Comparison of ENCODE assay signal across 9 cellular contexts in genomic region chr1:192810253-192810880, GRCh38. TPM values are rescaled to one million over a fixed set of nuclear protein-coding genes. Genes with fewer than 3 reads are reported as not detected.
A peak's percentile ranks its signal among the peaks of the same experiment; 100 is the strongest.
DNase-seq lines count a peak whose midpoint lies in the region; ATAC-seq and TF ChIP-seq lines count a peak whose summit lies in the region.
"Had no signal": no experiment of that assay in that cellular context is flagged by ENCODE, and none has a peak within 500 bp of the region (broad histone marks: within the 10 kb centered on the region; RNA-seq: fewer than 3 reads in every experiment).

No MANE protein-coding gene starts in this region.

- no peak for DNase-seq in CD8-positive, alpha-beta T cell
- DNase-seq in NOMO-1 (lab: John Stamatoyannopoulos, UW; ENCODE audit: unreplicated experiment in 2 of 2) (peak; percentile 58 to 91), coronary artery (ENCODE audit: low spot score) (no peak), kidney glomerular epithelial cell (lab: John Stamatoyannopoulos, UW) (no peak)
- DNase-seq in naive thymus-derived CD8-positive, alpha-beta T cell = no peak
- DNase-seq in activated CD4-positive, CD25-positive, alpha-beta regulatory T cell (lab: John Stamatoyannopoulos, UW) = no peak

- H3K9me3 ChIP-seq in CD8-positive, alpha-beta T cell (ENCODE audit: low read length) = no peaks in the 10 kb centered on the region

- no peaks in the 10 kb centered on the region for H3K27me3 ChIP-seq in CD8-positive, alpha-beta T cell (ENCODE audit: insufficient read depth, low read length)

- H3K4me1 ChIP-seq in CD8-positive, alpha-beta T cell (ENCODE audit: insufficient read depth, low read length) = peaks cover 20% of the 10 kb centered on the region

- POLR2A ChIA-PET in CD8-positive, alpha-beta T cell (lab: Charles Lee) = interaction anchor here (0.8 to 2.7 kb wide), 3 partner anchors 248 to 312 kb away, joined by 3 to 15 read pairs (median 4); partner anchors contain the start of genes RO60 and UCHL5
- POLR2A ChIA-PET in naive thymus-derived CD8-positive, alpha-beta T cell (lab: Charles Lee) = interaction anchor here (1.2 to 4.0 kb wide), 3 partner anchors 249 to 311 kb away, joined by 4 to 14 read pairs (median 7); partner anchors contain the start of genes CDC73, GLRX2, RO60 and UCHL5

- no peaks in the 10 kb centered on the region for H3K27me3 Mint-ChIP-seq in CD8-positive, alpha-beta T cell (ENCODE audit: low read depth)
- peaks cover 0 to 3% (median 0%) of the 10 kb centered on the region in 5 donors for H3K27me3 Mint-ChIP-seq in naive thymus-derived CD8-positive, alpha-beta T cell

- no peak overlapping the region for H3K27ac ChIP-seq in CD8-positive, alpha-beta T cell (ENCODE audit: low read depth, low read length)
- peak overlapping the region; percentile 89 for H3K27ac ChIP-seq in coronary artery
- H3K27ac ChIP-seq: parathyroid adenoma had no signal

- H3K9me3 Mint-ChIP-seq in CD8-positive, alpha-beta T cell = no peaks in the 10 kb centered on the region
- no peaks in the 10 kb centered on the region for H3K9me3 Mint-ChIP-seq in naive thymus-derived CD8-positive, alpha-beta T cell

- no peak overlapping the region for H3K27ac Mint-ChIP-seq in CD8-positive, alpha-beta T cell
- peak overlapping the region in 6 of 10 donors; percentile 7 to 99 (median 50) for H3K27ac Mint-ChIP-seq in naive thymus-derived CD8-positive, alpha-beta T cell

- ATAC-seq in CD8-positive, alpha-beta T cell = no peak
- ATAC-seq in GM21528 (IDR thresholded peaks at IDR 0.05; ENCODE audit: low FRiP score, unreplicated experiment) (peak; percentile 21), HG03039 (IDR thresholded peaks at IDR 0.05; ENCODE audit: unreplicated experiment) (no peak)
- ATAC-seq in naive thymus-derived CD8-positive, alpha-beta T cell = no peak

- H3K36me3 Mint-ChIP-seq in CD8-positive, alpha-beta T cell = peaks cover 22% of the 10 kb centered on the region
- peaks cover 0 to 4% (median 0%) of the 10 kb centered on the region in 3 donors for H3K36me3 Mint-ChIP-seq in naive thymus-derived CD8-positive, alpha-beta T cell

- intact Hi-C loops in CD8-positive, alpha-beta T cell (cut with DNase I, micrococcal nuclease) = no loop called here

- no peak overlapping the region for H3K4me3 ChIP-seq in CD8-positive, alpha-beta T cell (ENCODE audit: low read depth, low read length)
- peak overlapping the region; percentile 72 for H3K4me3 ChIP-seq in coronary artery

- no peaks in the 10 kb centered on the region for H3K36me3 ChIP-seq in CD8-positive, alpha-beta T cell (ENCODE audit: insufficient read depth, low read length)

- no peak for TF ChIP-seq CTCF in CD8-positive, alpha-beta T cell (IDR thresholded peaks at IDR 0.05)
- TF ChIP-seq CTCF in coronary artery (IDR thresholded peaks at IDR 0.05) = no peak

- CTCF ChIA-PET in CD8-positive, alpha-beta T cell (lab: Charles Lee) = interaction anchor here (1.2 to 7.2 kb wide), 2 partner anchors 33 to 207 kb away, joined by 3 to 84 read pairs; no protein-coding TSS in a partner anchor

- H3K4me3 Mint-ChIP-seq in CD8-positive, alpha-beta T cell = peak overlapping the region; percentile 97
- peak overlapping the region; percentile 45 to 100 (median 98) for H3K4me3 Mint-ChIP-seq in naive thymus-derived CD8-positive, alpha-beta T cell

- peaks cover 29% of the 10 kb centered on the region for H3K4me1 Mint-ChIP-seq in CD8-positive, alpha-beta T cell (ENCODE audit: low read depth)
- H3K4me1 Mint-ChIP-seq in naive thymus-derived CD8-positive, alpha-beta T cell = peaks cover 11 to 41% (median 28%) of the 10 kb centered on the region in 4 donors

RNA-seq across cellular contexts. Expression of gene RGS2, which starts 1.5 kb away (rescaled TPM):
- total RNA-seq in CD8-positive, alpha-beta T cell = 100 to 1,000 TPM; 221 to 234 TPM
- total RNA-seq in naive thymus-derived CD8-positive, alpha-beta T cell = 1 to 10 TPM; 9.7 TPM
- 10 to 100 TPM; 19.3 to 74.8 (median 25.0) TPM for polyA plus RNA-seq in naive thymus-derived CD8-positive, alpha-beta T cell

Comparison
In these comparisons a context has a peak if more than half of its experiments do, and no peak if none do; other contexts are left out.
1. DNase-seq: peak in NOMO-1 (2 of 2); none in CD8-positive, alpha-beta T cell (0 of 7), coronary artery (single experiment), naive thymus-derived CD8-positive, alpha-beta T cell (0 of 10), activated CD4-positive, CD25-positive, alpha-beta regulatory T cell (0 of 4) and kidney glomerular epithelial cell (single experiment).
2. RNA of gene RGS2, which starts 1.5 kb away (total RNA-seq): 221 to 234 TPM in CD8-positive, alpha-beta T cell; 9.7 TPM in naive thymus-derived CD8-positive, alpha-beta T cell; every median in the first group is over 10 times any median in the second.